17 cellular contexts compared by ENCODE assay signal in genomic region chr9:20771721-20772120, GRCh38.
DNase-seq lines count a peak whose midpoint lies in the region; ATAC-seq lines count a peak whose summit lies in the region.
"Had no signal": no experiment of that assay in that cellular context is flagged by ENCODE, and none has a peak within 500 bp of the region (broad histone marks: within the 10 kb centered on the region; RNA-seq: fewer than 3 reads in every experiment).

No MANE protein-coding gene starts in this region.

- H3K27ac ChIP-seq in epithelial cell of prostate, result peak overlapping the region; percentile 20
- H3K27ac ChIP-seq: 22Rv1; A549; BLaER1 treated with 17β-estradiol and CSF1 and Interleukin-3, amounts not matched to agents 10 nM and 100 nM had no signal

- no peak for ATAC-seq in GM21390 (IDR thresholded peaks at IDR 0.05; ENCODE audit: unreplicated experiment)
- ATAC-seq: A549; CD8-positive, alpha-beta T cell; GM12878; HepG2 had no signal

- DNase-seq in AG08395 (ENCODE audit: low spot score) (peak; percentile 12), NCI-H82 (lab: John Stamatoyannopoulos, UW) (peak; percentile 53), epithelial cell of prostate (ENCODE audit: low read depth, low spot score) (no peak), myocyte (ENCODE audit: low read depth) (peak; percentile 19), NCI-H226 (no peak)
- no peak for DNase-seq in activated CD8-positive, alpha-beta memory T cell treated with anti-CD3 and anti-CD28 coated beads, Interleukin-2, amount 50 U/mL, for 4 hours
- DNase-seq: Calu3; CD8-positive, alpha-beta T cell; DMS79 treated with DMSO at 0.1 percent for 48 hours; GF-D8; H9 had no signal

Comparison
In these comparisons a context has a peak if more than half of its experiments do, and no peak if none do; other contexts are left out.
1. DNase-seq: peak in AG08395 (single experiment), NCI-H82 (single experiment) and myocyte (single experiment); none in epithelial cell of prostate (single experiment), NCI-H226 (single experiment) and activated CD8-positive, alpha-beta memory T cell treated with anti-CD3 and anti-CD28 coated beads, Interleukin-2, amount 50 U/mL, for 4 hours (single experiment).